ENCODE assay signal across 1 cellular context in genomic region chr4:152937535-152938236, GRCh38.
TF ChIP-seq lines count a peak whose summit lies in the region.

No MANE protein-coding gene starts in this region.

TF ChIP-seq in GM23338, 12 proteins besides CTCF, POLR2A, EP300 and RAD21 (continued from another document):
- TF ChIP-seq ZNF462 (CRISPR knock-in tag; IDR thresholded peaks at IDR 0.05) (no peak), NANOG (IDR thresholded peaks at IDR 0.05; ENCODE audit: borderline replicate concordance) (no peak), ZNF331 (CRISPR knock-in tag; IDR thresholded peaks at IDR 0.05; ENCODE audit: low read depth) (no peak), JUNB (IDR thresholded peaks at IDR 0.05; ENCODE audit: unreplicated experiment) (no peak), POLR2AphosphoS5 (IDR thresholded peaks at IDR 0.05; ENCODE audit: low read depth) (no peak), CREB1 (CRISPR knock-in tag; IDR thresholded peaks at IDR 0.05; ENCODE audit: low read depth) (no peak), ZNF114 (CRISPR knock-in tag; IDR thresholded peaks at IDR 0.05) (no peak), STAT1 (IDR thresholded peaks at IDR 0.05; ENCODE audit: unreplicated experiment) (no peak), ETS1 (IDR thresholded peaks at IDR 0.05) (no peak), REST (IDR thresholded peaks at IDR 0.05; ENCODE audit: unreplicated experiment) (no peak), EZH2phosphoT487 (IDR thresholded peaks at IDR 0.05; ENCODE audit: unreplicated experiment) (no peak)
